Comparison of ENCODE assay signal across 20 cellular contexts in the genomic region with DNA sequence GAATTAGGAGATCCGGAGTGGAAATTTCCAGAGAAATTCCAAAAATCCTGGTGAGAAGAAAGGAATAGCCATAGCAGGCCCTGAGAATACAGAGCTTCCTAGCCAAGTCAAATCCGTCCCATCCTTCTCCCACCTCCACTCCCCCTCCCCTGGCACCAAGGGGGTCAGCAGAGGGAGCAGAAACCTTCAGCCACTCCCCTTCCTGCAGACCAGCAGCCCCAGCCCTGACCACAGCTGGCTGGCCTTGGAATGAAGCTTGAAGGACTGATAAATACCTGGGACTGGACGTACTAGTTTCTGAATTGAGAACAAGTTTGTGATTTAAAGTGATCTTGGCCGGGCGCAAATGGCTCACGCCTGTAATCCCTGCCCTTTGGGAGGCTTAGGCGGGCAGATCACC. TPM values are rescaled to one million over a fixed set of nuclear protein-coding genes. Genes with fewer than 3 reads are reported as not detected.
DNase-seq lines count a peak whose midpoint lies in the region; ATAC-seq and TF ChIP-seq lines count a peak whose summit lies in the region.
"Had no signal": no experiment of that assay in that cellular context is flagged by ENCODE, and none has a peak within 500 bp of the region (broad histone marks: within the 10 kb centered on the region; RNA-seq: fewer than 3 reads in every experiment).

No MANE protein-coding gene starts in this region.

- no peak overlapping the region for H4K8ac ChIP-seq in trophoblast cell (ENCODE audit: low read depth, low read length)

- H2AK5ac ChIP-seq in trophoblast cell (ENCODE audit: low read length) = no peak overlapping the region

- H3K4me1 ChIP-seq in trophoblast cell (ENCODE audit: control insufficient read depth in 1 of 2, insufficient read depth in 2 of 2, low read length in 2 of 2) = peaks cover 6 to 11% of the 10 kb centered on the region in 2 experiments

- H3K9ac ChIP-seq in trophoblast cell (ENCODE audit: low read length) = no peak overlapping the region
- H3K9ac ChIP-seq: SK-N-SH had no signal

- no peak overlapping the region for H2BK5ac ChIP-seq in trophoblast cell (ENCODE audit: low read depth, low read length, poor library complexity)

- no peak overlapping the region for H3K4me2 ChIP-seq in trophoblast cell (ENCODE audit: low read length)
- H3K4me2 ChIP-seq: SK-N-SH had no signal

- H3K36me3 Mint-ChIP-seq in WTC11 = no peaks in the 10 kb centered on the region

- no peak overlapping the region for H3K14ac ChIP-seq in trophoblast cell (ENCODE audit: low read length)

- no peak for TF ChIP-seq CTCF in WTC11 (IDR thresholded peaks at IDR 0.05)

- H3K79me2 ChIP-seq in trophoblast cell (ENCODE audit: control insufficient read depth, insufficient read depth, low read length, poor library complexity) = peaks cover 3% of the 10 kb centered on the region

- no peak overlapping the region for H4K91ac ChIP-seq in trophoblast cell (ENCODE audit: low read depth, low read length)

- peaks cover 2% of the 10 kb centered on the region for H3K9me3 ChIP-seq in trophoblast cell (ENCODE audit: insufficient read depth, low read depth, low read length)
- H3K9me3 ChIP-seq: SK-N-SH had no signal

- H3K4ac ChIP-seq in trophoblast cell (ENCODE audit: low read depth, low read length) = no peak overlapping the region

- no peak overlapping the region for H3K23ac ChIP-seq in trophoblast cell (ENCODE audit: low read length)

- CTCF ChIA-PET in WTC11 (lab: Charles Lee) = interaction anchor here (0.8 to 4.6 kb wide), 6 partner anchors 8 to 682 kb away, joined by 3 to 48 read pairs (median 4); partner anchors contain the start of genes HLCS and RIPPLY3

- no peak overlapping the region for H3K4me3 Mint-ChIP-seq in WTC11

- H2BK120ac ChIP-seq in trophoblast cell (ENCODE audit: insufficient read depth, low read length, poor library complexity) = no peak overlapping the region

- H2AFZ ChIP-seq in trophoblast cell (ENCODE audit: insufficient read depth, low read length, poor library complexity) = no peak overlapping the region

- H3K79me1 ChIP-seq in trophoblast cell (ENCODE audit: low read length) = peaks cover 5% of the 10 kb centered on the region

- H3K18ac ChIP-seq in trophoblast cell (ENCODE audit: low read length) = no peak overlapping the region

- H3K4me1 Mint-ChIP-seq in WTC11 = peaks cover 32% of the 10 kb centered on the region

- no peaks in the 10 kb centered on the region for H3K27me3 ChIP-seq in trophoblast cell (ENCODE audit: insufficient read depth, low read length)

- POLR2A ChIA-PET in WTC11 (lab: Charles Lee) = no interaction called here

- no peak overlapping the region for H2BK12ac ChIP-seq in trophoblast cell (ENCODE audit: low read length)

- no peak for ATAC-seq in WTC11
- ATAC-seq: HepG2 had no signal

- H3K36me3 ChIP-seq in trophoblast cell (ENCODE audit: control insufficient read depth in 1 of 2, insufficient read depth in 2 of 2, low read length in 2 of 2) = no peaks in the 10 kb centered on the region

- no peak overlapping the region for H4K12ac ChIP-seq in trophoblast cell (ENCODE audit: low read depth, low read length)

- WGBS in trophoblast cell (ENCODE audit: extremely low coverage, insufficient coverage, insufficient read length) = no CpG with 5 or more reads among the region's 7 CpGs

- H3K27ac Mint-ChIP-seq in WTC11 = no peak overlapping the region

- H3K4me3 ChIP-seq in trophoblast cell (ENCODE audit: low read depth, low read length) = no peak overlapping the region

- H3K9me3 Mint-ChIP-seq in WTC11 = no peaks in the 10 kb centered on the region

- H3K27ac ChIP-seq in trophoblast cell (ENCODE audit: low read depth, low read length) = no peak overlapping the region

- peaks cover 18% of the 10 kb centered on the region for H3K27me3 Mint-ChIP-seq in WTC11 (ENCODE audit: low read depth)

- peak; percentile 69 for DNase-seq in ELF-1 (ENCODE audit: low read depth, low spot score)
- DNase-seq in WTC11 (ENCODE audit: low spot score) = peak; percentile 46
- peak; percentile 39 for DNase-seq in iPS-NIHi11 (ENCODE audit: low spot score)
- peak; percentile 19 to 73 for DNase-seq in trophoblast cell
- no peak for DNase-seq in dedifferentiated amniotic fluid mesenchymal stem cell (ENCODE audit: extremely low spot score)
- DNase-seq in glomerular visceral epithelial cell (ENCODE audit: extremely low spot score) = no peak
- DNase-seq in activated effector memory CD4-positive, alpha-beta T cell treated with anti-CD3 and anti-CD28 coated beads, Interleukin-2, amount 50 U/mL, for 16 hours = no peak
- DNase-seq: AML-193, C1 segment of cervical spinal cord, DMS53, GF-D8, KG1, NCI-H1092, NCI-H1436, NCI-H187 treated with DMSO at 0.1 percent for 48 hours, NCI-H510A treated with DMSO at 0.1 percent for 48 hours, NCI-H748 treated with DMSO at 0.1 percent for 48 hours, SIG-M5, SK-N-SH had no signal

TF ChIP-seq in WTC11, 78 proteins besides CTCF, POLR2A, EP300 and RAD21 (continues in another document):
- TF ChIP-seq STAT6 (CRISPR knock-in tag; conservative IDR thresholded peaks at IDR 0.05; ENCODE audit: low read depth) (no peak), NR2C2 (CRISPR knock-in tag; IDR thresholded peaks at IDR 0.05) (no peak), ZNF281 (CRISPR knock-in tag; IDR thresholded peaks at IDR 0.05) (no peak), MYBL2 (CRISPR knock-in tag; IDR thresholded peaks at IDR 0.05) (no peak), FOXP1 (CRISPR knock-in tag; IDR thresholded peaks at IDR 0.05; ENCODE audit: borderline replicate concordance) (no peak), NR3C1 (CRISPR knock-in tag; conservative IDR thresholded peaks at IDR 0.05; ENCODE audit: low read depth) (no peak)
- TF ChIP-seq, protein P1, sequence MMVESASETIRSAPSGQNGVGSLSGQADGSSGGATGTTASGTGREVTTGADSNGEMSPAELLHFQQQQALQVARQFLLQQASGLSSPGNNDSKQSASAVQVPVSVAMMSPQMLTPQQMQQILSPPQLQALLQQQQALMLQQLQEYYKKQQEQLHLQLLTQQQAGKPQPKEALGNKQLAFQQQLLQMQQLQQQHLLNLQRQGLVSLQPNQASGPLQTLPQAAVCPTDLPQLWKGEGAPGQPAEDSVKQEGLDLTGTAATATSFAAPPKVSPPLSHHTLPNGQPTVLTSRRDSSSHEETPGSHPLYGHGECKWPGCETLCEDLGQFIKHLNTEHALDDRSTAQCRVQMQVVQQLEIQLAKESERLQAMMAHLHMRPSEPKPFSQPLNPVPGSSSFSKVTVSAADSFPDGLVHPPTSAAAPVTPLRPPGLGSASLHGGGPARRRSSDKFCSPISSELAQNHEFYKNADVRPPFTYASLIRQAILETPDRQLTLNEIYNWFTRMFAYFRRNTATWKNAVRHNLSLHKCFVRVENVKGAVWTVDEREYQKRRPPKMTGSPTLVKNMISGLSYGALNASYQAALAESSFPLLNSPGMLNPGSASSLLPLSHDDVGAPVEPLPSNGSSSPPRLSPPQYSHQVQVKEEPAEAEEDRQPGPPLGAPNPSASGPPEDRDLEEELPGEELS (CRISPR knock-in tag; IDR thresholded peaks at IDR 0.05) = no peak
- TF ChIP-seq, protein P2, sequence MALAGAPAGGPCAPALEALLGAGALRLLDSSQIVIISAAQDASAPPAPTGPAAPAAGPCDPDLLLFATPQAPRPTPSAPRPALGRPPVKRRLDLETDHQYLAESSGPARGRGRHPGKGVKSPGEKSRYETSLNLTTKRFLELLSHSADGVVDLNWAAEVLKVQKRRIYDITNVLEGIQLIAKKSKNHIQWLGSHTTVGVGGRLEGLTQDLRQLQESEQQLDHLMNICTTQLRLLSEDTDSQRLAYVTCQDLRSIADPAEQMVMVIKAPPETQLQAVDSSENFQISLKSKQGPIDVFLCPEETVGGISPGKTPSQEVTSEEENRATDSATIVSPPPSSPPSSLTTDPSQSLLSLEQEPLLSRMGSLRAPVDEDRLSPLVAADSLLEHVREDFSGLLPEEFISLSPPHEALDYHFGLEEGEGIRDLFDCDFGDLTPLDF (CRISPR knock-in tag; IDR thresholded peaks at IDR 0.05) = no peak

RNA-seq across cellular contexts. Expression of gene RIPPLY3, which starts 13.8 kb away (rescaled TPM):
- total RNA-seq in WTC11 (2021) = 2.0 to 3.5 TPM (median 2.3 TPM) in 3 replicates
- 0.05 and 0.10 TPM in 2 replicates for polyA plus RNA-seq in trophoblast cell (2013)

RNA-seq across cellular contexts. Expression of gene HLCS, which starts 26.2 kb away (rescaled TPM):
- total RNA-seq in WTC11 (2021) = 9.3 to 11.1 TPM (median 10.9 TPM) in 3 replicates
- 6.7 and 7.1 TPM in 2 replicates for polyA plus RNA-seq in trophoblast cell (2013)

Comparison
In these comparisons a context has a peak if more than half of its experiments do, and no peak if none do; other contexts are left out.
1. DNase-seq: peak in ELF-1 (single experiment), WTC11 (single experiment), iPS-NIHi11 (single experiment) and trophoblast cell (2 of 2); none in dedifferentiated amniotic fluid mesenchymal stem cell (single experiment), glomerular visceral epithelial cell (single experiment) and activated effector memory CD4-positive, alpha-beta T cell treated with anti-CD3 and anti-CD28 coated beads, Interleukin-2, amount 50 U/mL, for 16 hours (single experiment).